In genomic region chr15:52218816-52219215, GRCh38 we compare ENCODE assay signal across 26 cellular contexts.
"Had no signal": no experiment of that assay in that cellular context is flagged by ENCODE, and none has a peak within 500 bp of the region (broad histone marks: within the 10 kb centered on the region; RNA-seq: fewer than 3 reads in every experiment).

No MANE protein-coding gene starts in this region.

- H3K27ac ChIP-seq: hepatocyte, left ventricle myocardium inferior, neural progenitor cell, neutrophil, ovary, right lobe of liver, stomach, testis, transverse colon, upper lobe of left lung, vagina had no signal

- H3K4me3 Mint-ChIP-seq: naive thymus-derived CD8-positive, alpha-beta T cell; nephron; neural progenitor cell; stimulated activated memory B cell treated with anti-CD40 and anti-IgM and Interleukin-4, amounts not matched to agents 10 μg/mL and 1 μg/mL and 100 μg/mL, for 72 hours had no signal

- H3K36me3 ChIP-seq: left ventricle myocardium inferior, neural progenitor cell, neutrophil, ovary, vagina had no signal

- H3K27me3 Mint-ChIP-seq: naive thymus-derived CD8-positive, alpha-beta T cell; progenitor cell of endocrine pancreas; stimulated activated memory B cell treated with anti-CD40 and anti-IgM and Interleukin-4, amounts not matched to agents 10 μg/mL and 1 μg/mL and 100 μg/mL, for 72 hours had no signal

- H2AFZ ChIP-seq: hepatocyte, neural progenitor cell had no signal

- DNase-seq: islet precursor cell; left ventricle myocardium inferior; naive thymus-derived CD8-positive, alpha-beta T cell; occipital lobe; ovary; right lobe of liver; stimulated activated CD4-positive, alpha-beta T cell treated with anti-CD3 and anti-CD28 coated beads, Interleukin-1b, Interleukin-23, amount 100 ng/mL, for 48 hours; stimulated activated CD4-positive, alpha-beta T cell treated with anti-CD3 and anti-CD28 coated beads, Interleukin-2, amount 100 ng/mL, for 48 hours; stimulated activated CD4-positive, alpha-beta T cell treated with anti-CD3 and anti-CD28 coated beads, Interleukin-4, amount 100 ng/mL, for 4 hours; stimulated activated CD8-positive, alpha-beta memory T cell treated with anti-CD3 and anti-CD28 coated beads, Interleukin-4, amount 100 ng/mL, for 48 hours; stimulated activated naive CD8-positive, alpha-beta T cell treated with anti-CD3 and anti-CD28 coated beads, Interleukin-15, Interleukin-2, amounts not matched to agents 100 U/mL and 50 U/mL, for 24 hours; stomach; testis; thyroid gland; transverse colon; upper lobe of left lung had no signal

- H3K36me3 Mint-ChIP-seq: naive thymus-derived CD8-positive, alpha-beta T cell had no signal

- ATAC-seq: naive thymus-derived CD8-positive, alpha-beta T cell; right lobe of liver; stimulated activated memory B cell treated with anti-CD40 and anti-IgM and Interleukin-4, amounts not matched to agents 10 μg/mL and 1 μg/mL and 100 μg/mL, for 72 hours; stimulated activated naive CD8-positive, alpha-beta T cell treated with anti-CD3 and anti-CD28 coated beads, Interleukin-15, Interleukin-2, amounts not matched to agents 100 U/mL and 50 U/mL, for 24 hours had no signal

- H3K79me2 ChIP-seq: hepatocyte had no signal

- H3K9me3 Mint-ChIP-seq: naive thymus-derived CD8-positive, alpha-beta T cell; nephron; neural progenitor cell; stimulated activated memory B cell treated with anti-CD40 and anti-IgM and Interleukin-4, amounts not matched to agents 10 μg/mL and 1 μg/mL and 100 μg/mL, for 72 hours had no signal

- H3K27me3 ChIP-seq: hepatocyte, neural progenitor cell, neutrophil, ovary, right atrium auricular region, right lobe of liver, stomach, testis, thyroid gland, transverse colon, upper lobe of left lung, vagina had no signal

- H3K27ac Mint-ChIP-seq: nephron, neural progenitor cell, progenitor cell of endocrine pancreas had no signal

- H3K4me2 ChIP-seq: hepatocyte, neural progenitor cell, smooth muscle cell had no signal

- H3K9ac ChIP-seq: neural progenitor cell had no signal

- H3K4me3 ChIP-seq: hepatocyte, left ventricle myocardium inferior, lung, neural progenitor cell, ovary, right atrium auricular region, right lobe of liver, smooth muscle cell, stomach, testis, thyroid gland, transverse colon, upper lobe of left lung, vagina had no signal

- H3K9me3 ChIP-seq: left ventricle myocardium inferior, neutrophil, ovary, right atrium auricular region, right lobe of liver, stomach, testis, thyroid gland, transverse colon, upper lobe of left lung, vagina had no signal

- H3K4me1 ChIP-seq: left ventricle myocardium inferior, neural progenitor cell, right atrium auricular region, right lobe of liver, stomach, testis, transverse colon, upper lobe of left lung, vagina had no signal

- H3K4me1 Mint-ChIP-seq: neural progenitor cell had no signal
